ENCODE assay signal across 1 cellular context in genomic region chr9:70418822-70419545, GRCh38.
TF ChIP-seq lines count a peak whose summit lies in the region.

No MANE protein-coding gene starts in this region.

TF ChIP-seq in A549, 52 proteins besides CTCF, POLR2A, EP300 and RAD21 (continued from another document):
- TF ChIP-seq, protein P1, sequence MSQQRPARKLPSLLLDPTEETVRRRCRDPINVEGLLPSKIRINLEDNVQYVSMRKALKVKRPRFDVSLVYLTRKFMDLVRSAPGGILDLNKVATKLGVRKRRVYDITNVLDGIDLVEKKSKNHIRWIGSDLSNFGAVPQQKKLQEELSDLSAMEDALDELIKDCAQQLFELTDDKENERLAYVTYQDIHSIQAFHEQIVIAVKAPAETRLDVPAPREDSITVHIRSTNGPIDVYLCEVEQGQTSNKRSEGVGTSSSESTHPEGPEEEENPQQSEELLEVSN (IDR thresholded peaks at IDR 0.05; ENCODE audit: borderline replicate concordance, low read depth): peak; percentile 56
- TF ChIP-seq RNF2 (IDR thresholded peaks at IDR 0.05; ENCODE audit: borderline replicate concordance, low read depth) (no peak), FOSB (CRISPR knock-in tag; IDR thresholded peaks at IDR 0.05) (no peak; the same call in 1 of the 2 replicates), MAX (IDR thresholded peaks at IDR 0.05) (peak; percentile 61)
